In the genomic region with DNA sequence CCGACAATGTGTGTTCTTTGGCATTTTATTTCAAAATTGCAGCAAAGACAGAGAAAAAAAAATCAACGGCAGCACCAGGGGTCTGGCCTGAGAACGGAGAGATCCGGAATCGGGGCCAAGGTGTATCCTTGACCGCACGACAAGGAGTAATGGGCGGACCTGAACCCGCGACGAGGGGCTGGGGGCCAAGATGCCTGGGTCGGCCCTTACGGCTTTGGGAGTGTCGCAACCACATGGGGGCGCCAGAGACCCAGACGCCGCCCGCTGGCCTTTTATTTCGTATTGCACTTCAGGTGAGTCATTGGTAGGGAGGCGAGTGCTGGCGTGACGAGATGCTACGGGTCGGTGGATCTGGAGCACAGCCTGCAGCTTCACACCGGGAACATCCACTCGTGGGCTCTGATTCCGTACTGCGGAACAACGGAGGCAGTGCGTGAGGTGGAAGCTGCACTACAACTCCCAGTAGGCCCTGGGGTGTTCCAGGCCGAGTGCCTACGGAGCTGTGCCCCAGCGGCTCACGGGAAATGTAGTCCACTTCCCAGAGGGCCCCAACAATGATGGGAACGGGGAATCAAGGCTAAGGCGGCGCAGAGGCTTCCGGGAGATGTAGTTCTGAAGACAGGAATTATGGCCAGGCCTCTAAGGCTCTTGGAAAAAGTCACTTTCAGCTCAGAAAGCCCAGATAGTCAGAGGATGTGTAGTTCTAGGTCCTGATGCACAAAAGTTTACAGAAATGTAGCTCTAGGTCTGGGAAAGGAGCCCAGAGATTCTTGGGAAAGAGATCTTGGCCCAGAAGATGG, we compare ENCODE assay signal across 8 cellular contexts. TPM values are rescaled to one million over a fixed set of nuclear protein-coding genes. Genes with fewer than 3 reads are reported as not detected.
DNase-seq lines count a peak whose midpoint lies in the region; ATAC-seq, FAIRE-seq and TF ChIP-seq lines count a peak whose summit lies in the region.

No MANE protein-coding gene starts in this region.

- H3K4me1 ChIP-seq in Peyer's patch (peaks cover 0 to 14% (median 2%) of the 10 kb centered on the region in 4 donors), esophagus squamous epithelium (peaks cover 6 to 37% (median 10%) of the 10 kb centered on the region in 3 donors)

- H3K4me3 Mint-ChIP-seq in activated T-cell treated with anti-CD3 and anti-CD28 coated beads, Interleukin-2, amount 50 U/mL, for 72 hours = peak overlapping the region; percentile 89 to 91

- peaks cover 12% of the 10 kb centered on the region for H3K4me1 Mint-ChIP-seq in activated T-cell treated with anti-CD3 and anti-CD28 coated beads, Interleukin-2, amount 50 U/mL, for 72 hours (ENCODE audit: low read depth)

- TF ChIP-seq CTCF in D721Med (IDR thresholded peaks at IDR 0.05; ENCODE audit: insufficient read depth, missing control alignments) (peak; percentile 66), Peyer's patch (IDR thresholded peaks at IDR 0.05) (peak; percentile 85 to 99 (median 97)), esophagus squamous epithelium (IDR thresholded peaks at IDR 0.05) (peak; percentile 93 to 98 (median 97))

- DNase-seq in D721Med (ENCODE audit: insufficient read length, low spot score) = peak; percentile 81
- DNase-seq in Jurkat, Clone E6-1 (ENCODE audit: low read depth, low spot score) = peak; percentile 88
- peak; percentile 90 to 95 (median 90) for DNase-seq in Peyer's patch
- DNase-seq in activated T-cell treated with anti-CD3 and anti-CD28 coated beads, Interleukin-2, amount 50 U/mL, for 72 hours = peak; percentile 85 to 86
- DNase-seq in esophagus squamous epithelium (lab: John Stamatoyannopoulos, UW) = peak; percentile 66
- peak; percentile 95 for DNase-seq in myocyte (ENCODE audit: low read depth)
- DNase-seq in stimulated activated CD8-positive, alpha-beta memory T cell treated with anti-CD3 and anti-CD28 coated beads, Interleukin-7, amount 100 ng/mL, for 24 hours (ENCODE audit: low read depth) = peak; percentile 60

- H3K4me3 ChIP-seq in Jurkat, Clone E6-1 (ENCODE audit: low read length) = peak overlapping the region; percentile 67
- H3K4me3 ChIP-seq in Peyer's patch = peak overlapping the region; percentile 40 to 70 (median 56)
- peak overlapping the region; percentile 27 to 66 (median 46) for H3K4me3 ChIP-seq in esophagus squamous epithelium

- intact Hi-C loops in esophagus squamous epithelium (cut with DNase I) = loop anchor here (2.0 kb wide), 1 partner anchor 42 kb away; the partner anchor contains the start of gene HSD17B14

- peak overlapping the region; percentile 75 for H3K27ac Mint-ChIP-seq in activated T-cell treated with anti-CD3 and anti-CD28 coated beads, Interleukin-2, amount 50 U/mL, for 72 hours

- no peaks in the 10 kb centered on the region for H3K36me3 ChIP-seq in Peyer's patch
- H3K36me3 ChIP-seq in esophagus squamous epithelium = peaks cover 0 to 19% (median 7%) of the 10 kb centered on the region in 3 donors

- ATAC-seq in GM21576 (IDR thresholded peaks at IDR 0.05; ENCODE audit: unreplicated experiment) = peak; percentile 67
- peak; percentile 97 to 98 for ATAC-seq in activated T-cell treated with anti-CD3 and anti-CD28 coated beads, Interleukin-2, amount 50 U/mL, for 72 hours (replicated peaks in 1 of 2)

- no peaks in the 10 kb centered on the region for H3K9me3 ChIP-seq in Peyer's patch
- no peaks in the 10 kb centered on the region for H3K9me3 ChIP-seq in esophagus squamous epithelium

- H3K9me3 Mint-ChIP-seq in activated T-cell treated with anti-CD3 and anti-CD28 coated beads, Interleukin-2, amount 50 U/mL, for 72 hours = no peaks in the 10 kb centered on the region

- TF ChIP-seq POLR2A in Peyer's patch (IDR thresholded peaks at IDR 0.05) (peak in 1 of 2 donors; percentile 34), esophagus squamous epithelium (IDR thresholded peaks at IDR 0.05) (no peak)

- H3K27ac ChIP-seq in Peyer's patch (peak overlapping the region; percentile 63 to 87 (median 71)), esophagus squamous epithelium (peak overlapping the region; percentile 81 to 90 (median 88))

- 2 to 3% methylated on average over 14 to 31 of the region's 38 CpGs for WGBS in esophagus squamous epithelium, 2 donors

- peaks cover 0 to 2% of the 10 kb centered on the region in 2 donors for H3K36me3 Mint-ChIP-seq in activated T-cell treated with anti-CD3 and anti-CD28 coated beads, Interleukin-2, amount 50 U/mL, for 72 hours (ENCODE audit: insufficient read depth in 2 of 2)

- no peaks in the 10 kb centered on the region for H3K27me3 Mint-ChIP-seq in activated T-cell treated with anti-CD3 and anti-CD28 coated beads, Interleukin-2, amount 50 U/mL, for 72 hours (ENCODE audit: low read depth)

- peak; percentile 76 for FAIRE-seq in D721Med (lab: Jason Lieb, UNC)

- H3K27me3 ChIP-seq in Peyer's patch (no peaks in the 10 kb centered on the region), esophagus squamous epithelium (no peaks in the 10 kb centered on the region)

RNA-seq across cellular contexts. Expression of gene BCAT2, which starts 15.6 kb away (rescaled TPM):
- polyA plus RNA-seq in Jurkat, Clone E6-1 (2012; ENCODE audit: insufficient read depth, insufficient read length) = 70.2 TPM
- 10 to 100 TPM; 22.4 to 53.6 (median 30.2) TPM for total RNA-seq in Peyer's patch
- 10 to 100 TPM; 42.1 to 49.5 TPM for total RNA-seq in activated T-cell treated with anti-CD3 and anti-CD28 coated beads, Interleukin-2, amount 50 U/mL, for 72 hours
- 10 to 100 TPM; 22.8 to 61.0 (median 42.2) TPM for total RNA-seq in esophagus squamous epithelium
- 29.7 and 34.1 TPM in 2 replicates for total RNA-seq in myocyte
- 30.4 TPM for polyA plus RNA-seq in myocyte (2012)

RNA-seq across cellular contexts. Expression of gene FGF21, which starts 39.9 kb away (rescaled TPM):
- polyA plus RNA-seq in Jurkat, Clone E6-1 (2012; ENCODE audit: insufficient read depth, insufficient read length) = not detected
- not detected for total RNA-seq in Peyer's patch
- total RNA-seq in activated T-cell treated with anti-CD3 and anti-CD28 coated beads, Interleukin-2, amount 50 U/mL, for 72 hours = not detected
- total RNA-seq in esophagus squamous epithelium = not detected
- total RNA-seq in myocyte = not detected in 2 replicates
- not detected for polyA plus RNA-seq in myocyte (2012)

RNA-seq across cellular contexts. Expression of gene HSD17B14, which starts 41.0 kb away (rescaled TPM):
- polyA plus RNA-seq in Jurkat, Clone E6-1 (2012; ENCODE audit: insufficient read depth, insufficient read length) = 5.3 TPM
- total RNA-seq in Peyer's patch (1 to 10 TPM in 3 of 4 donors, not detected in 1; 2.0 to 8.8 (median 2.8) TPM), esophagus squamous epithelium (1 to 10 TPM in 2 of 4 donors, under 1 TPM in 1, not detected in 1; 0.83 to 9.0 (median 4.8) TPM), myocyte (0.59 TPM in 1 of 2 replicates, not detected in the other)
- 1 to 10 TPM; 2.0 to 3.2 TPM for total RNA-seq in activated T-cell treated with anti-CD3 and anti-CD28 coated beads, Interleukin-2, amount 50 U/mL, for 72 hours
- 5.5 TPM for polyA plus RNA-seq in myocyte (2012)

RNA-seq across cellular contexts. Expression of gene FUT1, which starts 42.8 kb away (rescaled TPM):
- polyA plus RNA-seq in Jurkat, Clone E6-1 (2012; ENCODE audit: insufficient read depth, insufficient read length) = 0.22 TPM
- total RNA-seq in Peyer's patch = 1 to 10 TPM in 1 of 4 donors, under 1 TPM in 3; 0.38 to 1.2 (median 0.68) TPM
- total RNA-seq in activated T-cell treated with anti-CD3 and anti-CD28 coated beads, Interleukin-2, amount 50 U/mL, for 72 hours = under 1 TPM; 0.29 to 0.32 TPM
- 1 to 10 TPM; 3.4 to 6.3 (median 4.8) TPM for total RNA-seq in esophagus squamous epithelium
- total RNA-seq in myocyte = 0.03 and 0.05 TPM in 2 replicates
- 0.08 TPM for polyA plus RNA-seq in myocyte (2012)

RNA-seq across cellular contexts. Expression of gene IZUMO1, which starts 48.5 kb away (rescaled TPM):
- 0.65 TPM for polyA plus RNA-seq in Jurkat, Clone E6-1 (2012; ENCODE audit: insufficient read depth, insufficient read length)
- not detected for total RNA-seq in Peyer's patch
- under 1 TPM; 0.14 to 0.32 TPM for total RNA-seq in activated T-cell treated with anti-CD3 and anti-CD28 coated beads, Interleukin-2, amount 50 U/mL, for 72 hours
- 10 to 100 TPM in 1 of 4 donors, 1 to 10 TPM in 2, not detected in 1; 2.3 to 56.0 (median 5.0) TPM for total RNA-seq in esophagus squamous epithelium
- 0.08 TPM in 1 of 2 replicates, not detected in the other for total RNA-seq in myocyte
- polyA plus RNA-seq in myocyte (2012) = not detected

Comparison
In these comparisons a context has a peak if more than half of its experiments do, and no peak if none do; other contexts are left out.
1. Peak in every context shown above with its lines: DNase-seq, ATAC-seq, H3K4me3 ChIP-seq and H3K27ac ChIP-seq.